ENCODE assay signal across 22 cellular contexts in genomic region chr1:96376846-96377245, GRCh38.
"Had no signal": no experiment of that assay in that cellular context is flagged by ENCODE, and none has a peak within 500 bp of the region (broad histone marks: within the 10 kb centered on the region; RNA-seq: fewer than 3 reads in every experiment).

No MANE protein-coding gene starts in this region.

- DNase-seq: KBM-7, MV-4-11, NCI-H1048, NCI-H1105, NCI-H1417, NCI-H1436 treated with DMSO at 0.1 percent for 48 hours, NCI-H1694, NCI-H187 treated with DMSO at 0.1 percent for 48 hours, NCI-H2029 treated with DMSO at 0.1 percent for 48 hours, NCI-H226, NCI-H446, NCI-H510A, NCI-H524 treated with DMSO at 0.1 percent for 48 hours, NCI-H774, Peyer's patch, SHP77 treated with DMSO at 0.1 percent for 48 hours, SJCRH30, T-helper 1 cell, T-helper 17 cell had no signal

- H3K4me1 ChIP-seq: Peyer's patch, SJCRH30 had no signal

- H3K4me3 ChIP-seq: PC-9, Peyer's patch, SJCRH30 had no signal

- H3K4me2 ChIP-seq: PC-9 had no signal

- H3K27ac ChIP-seq: PC-9, Peyer's patch, SJCRH30 had no signal

- ATAC-seq: Right ventricle myocardium inferior, SK-N-SH treated with all-trans-retinoic acid at 6 μM for 48 hours, T-helper 17 cell had no signal

- H2AFZ ChIP-seq: PC-9 had no signal

- H3K27me3 ChIP-seq: Peyer's patch, SJCRH30 had no signal

- H3K9me3 ChIP-seq: Peyer's patch, SJCRH30 had no signal

- H3K36me3 ChIP-seq: Peyer's patch, SJCRH30 had no signal
